ENCODE assay signal across 21 cellular contexts in genomic region chr12:120699553-120699952, GRCh38. TPM values are rescaled to one million over a fixed set of nuclear protein-coding genes. Genes with fewer than 3 reads are reported as not detected.
DNase-seq lines count a peak whose midpoint lies in the region; ATAC-seq and TF ChIP-seq lines count a peak whose summit lies in the region.
"Had no signal": no experiment of that assay in that cellular context is flagged by ENCODE, and none has a peak within 500 bp of the region (broad histone marks: within the 10 kb centered on the region; RNA-seq: fewer than 3 reads in every experiment).

No MANE protein-coding gene starts in this region.

- POLR2A ChIA-PET in HEK293 (lab: Yijun Ruan, JAX) = no interaction called here

- H3K4me3 ChIP-seq in heart right ventricle = no peak overlapping the region
- no peak overlapping the region for H3K4me3 ChIP-seq in HEK293 (ENCODE audit: low read depth, low read length)
- no peak overlapping the region for H3K4me3 ChIP-seq in muscle layer of duodenum (ENCODE audit: low read depth in 1 of 2, low read length in 2 of 2)
- no peak overlapping the region for H3K4me3 ChIP-seq in stomach
- H3K4me3 ChIP-seq: GM23338, SJCRH30 had no signal

- WGBS in heart right ventricle, 2 donors = 93% methylated on average over 7 of the region's 7 CpGs
- 65 to 83% (median 66%) methylated on average over 6 to 7 of the region's 7 CpGs for WGBS in stomach, 5 donors

- H3K9me3 ChIP-seq in heart right ventricle = no peaks in the 10 kb centered on the region
- H3K9me3 ChIP-seq in HEK293 (ENCODE audit: control insufficient read depth, insufficient read depth, low read depth, low read length) = no peaks in the 10 kb centered on the region
- no peaks in the 10 kb centered on the region for H3K9me3 ChIP-seq in muscle layer of duodenum (ENCODE audit: control insufficient read depth in 1 of 2, low read length in 2 of 2)
- H3K9me3 ChIP-seq in stomach = no peaks in the 10 kb centered on the region
- H3K9me3 ChIP-seq: SJCRH30 had no signal

- no peak for TF ChIP-seq EP300 in stomach (IDR thresholded peaks at IDR 0.05)

- ATAC-seq in heart right ventricle (no peak), left cardiac atrium (no peak), GM21737 (IDR thresholded peaks at IDR 0.05; ENCODE audit: unreplicated experiment) (no peak), HG03342 (IDR thresholded peaks at IDR 0.05; ENCODE audit: unreplicated experiment) (no peak)
- ATAC-seq: GM23338 had no signal

- CTCF ChIA-PET in HEK293 (lab: Yijun Ruan, JAX) = interaction anchor here (0.6 to 3.3 kb wide), 4 partner anchors 50 to 272 kb away, joined by 3 to 10 read pairs (median 4); no protein-coding TSS in a partner anchor

- peaks cover 22 to 95% (median 72%) of the 10 kb centered on the region in 9 donors for H3K4me1 ChIP-seq in heart right ventricle
- H3K4me1 ChIP-seq in HEK293 (ENCODE audit: control insufficient read depth, insufficient read depth, low read length) = no peaks in the 10 kb centered on the region
- no peaks in the 10 kb centered on the region for H3K4me1 ChIP-seq in muscle layer of duodenum (ENCODE audit: control insufficient read depth in 1 of 2, insufficient read depth in 2 of 2, low read length in 2 of 2)
- H3K4me1 ChIP-seq in stomach = peaks cover 14 to 41% (median 37%) of the 10 kb centered on the region in 4 donors
- H3K4me1 ChIP-seq: SJCRH30 had no signal

- intact Hi-C loops in heart right ventricle (cut with DNase I) (no loop called here), left cardiac atrium (cut with DNase I) (no loop called here), stomach (cut with DNase I; ENCODE audit: low total_unique reads) (no loop called here)

- peak overlapping the region; percentile 38 to 92 (median 84) for H3K27ac ChIP-seq in heart right ventricle
- H3K27ac ChIP-seq in HEK293 (ENCODE audit: extremely low read depth, low read depth, low read length) = no peak overlapping the region
- peak overlapping the region; percentile 34 for H3K27ac ChIP-seq in muscle layer of duodenum (ENCODE audit: low read length)
- peak overlapping the region in 3 of 5 donors; percentile 21 to 68 (median 44) for H3K27ac ChIP-seq in stomach
- H3K27ac ChIP-seq: SJCRH30 had no signal

- H3K27me3 ChIP-seq in heart right ventricle (no peaks in the 10 kb centered on the region), muscle layer of duodenum (ENCODE audit: low read depth, low read length) (no peaks in the 10 kb centered on the region), stomach (no peaks in the 10 kb centered on the region)
- H3K27me3 ChIP-seq: SJCRH30 had no signal

- H3K36me3 ChIP-seq in heart right ventricle (peaks cover 0 to 91% (median 44%) of the 10 kb centered on the region in 9 donors), HEK293 (ENCODE audit: control insufficient read depth in 2 of 2, insufficient read depth in 1 of 2, low read length in 2 of 2) (peaks cover 42 to 93% of the 10 kb centered on the region in 2 experiments), muscle layer of duodenum (ENCODE audit: control insufficient read depth in 1 of 2, insufficient read depth in 2 of 2, low read length in 2 of 2) (peaks cover 71 to 84% of the 10 kb centered on the region in 2 donors), stomach (peaks cover 34 to 90% (median 88%) of the 10 kb centered on the region in 4 donors)

- DNase-seq in heart right ventricle (no peak), left cardiac atrium (no peak), stomach (no peak), NCI-H1105 (lab: John Stamatoyannopoulos, UW) (no peak)
- DNase-seq: 8988T; DMS79; HCEC 1CT; KG1; NCI-H1105 treated with DMSO at 0.1 percent for 48 hours; NCI-H2029 treated with DMSO at 0.1 percent for 48 hours; NCI-H2171; NCI-H345; NCI-H524; NCI-H774; NK-92 treated with Interleukin-12 subunit alpha and Interleukin-12 subunit beta, amount 100 ng/mL, for 24 hours; SJCRH30 had no signal

- TF ChIP-seq POLR2A in stomach (IDR thresholded peaks at IDR 0.05) = no peak

- TF ChIP-seq CTCF in heart right ventricle (IDR thresholded peaks at IDR 0.05) (no peak), HEK293 (tag by site-specific recombination; IDR thresholded peaks at IDR 0.05) (no peak), stomach (IDR thresholded peaks at IDR 0.05) (no peak)

TF ChIP-seq in HEK293, 187 proteins besides CTCF, POLR2A, EP300 and RAD21:
- TF ChIP-seq YY2 (tag by site-specific recombination; IDR thresholded peaks at IDR 0.05) (no peak), SCRT2 (tag by site-specific recombination; IDR thresholded peaks at IDR 0.05) (peak; percentile 82; the same call in 1 of the 2 replicates), ZNF560 (tag by site-specific recombination; IDR thresholded peaks at IDR 0.05; ENCODE audit: borderline replicate concordance) (no peak), SCRT1 (tag by site-specific recombination; IDR thresholded peaks at IDR 0.05; ENCODE audit: borderline replicate concordance) (peak; percentile 75), ZNF555 (tag by site-specific recombination; conservative IDR thresholded peaks at IDR 0.05) (no peak), HIC1 (tag by site-specific recombination; IDR thresholded peaks at IDR 0.05) (no peak), ZNF449 (tag by site-specific recombination; IDR thresholded peaks at IDR 0.05) (no peak), KLF1 (tag by site-specific recombination; IDR thresholded peaks at IDR 0.05) (no peak), ZBTB8A (tag by site-specific recombination; IDR thresholded peaks at IDR 0.05) (no peak), MZF1 (tag by site-specific recombination; IDR thresholded peaks at IDR 0.05; ENCODE audit: borderline replicate concordance) (no peak)

RNA-seq across cellular contexts. Expression of gene UNC119B, which starts 10.7 kb away (rescaled TPM):
- total RNA-seq in heart right ventricle (10 to 100 TPM in 5 of 10 donors, 1 to 10 TPM in 5; 5.9 to 15.4 (median 9.6) TPM), left cardiac atrium (10 to 100 TPM; 14.2 to 18.2 TPM), stomach (10 to 100 TPM in 4 of 5 donors, 1 to 10 TPM in 1; 8.2 to 26.8 (median 19.7) TPM)
- polyA plus RNA-seq in heart right ventricle (1 to 10 TPM; 5.0 to 9.5 TPM), stomach (10 to 100 TPM in 2 of 3 donors, 1 to 10 TPM in 1; 9.6 to 14.6 (median 12.5) TPM)

RNA-seq across cellular contexts. Expression of gene MLEC, which starts 12.6 kb away (rescaled TPM):
- total RNA-seq in heart right ventricle = 100 to 1,000 TPM in 8 of 10 donors, 10 to 100 TPM in 2; 95.1 to 179 (median 118) TPM
- polyA plus RNA-seq in heart right ventricle = 10 to 100 TPM; 35.3 to 59.2 TPM
- 100 to 1,000 TPM; 166 to 173 TPM for total RNA-seq in left cardiac atrium
- total RNA-seq in stomach = 1,000 to 10,000 TPM in 1 of 5 donors, 10 to 100 TPM in 4; 22.2 to 1,695 (median 86.6) TPM
- 10 to 100 TPM; 15.1 to 28.4 (median 17.1) TPM for polyA plus RNA-seq in stomach

RNA-seq across cellular contexts. Expression of gene ACADS, which starts 26.1 kb away (rescaled TPM):
- total RNA-seq in heart right ventricle (100 to 1,000 TPM in 1 of 10 donors, 10 to 100 TPM in 9; 67.0 to 119 (median 77.9) TPM), left cardiac atrium (10 to 100 TPM; 49.4 to 52.0 TPM), stomach (100 to 1,000 TPM in 2 of 5 donors, 10 to 100 TPM in 3; 16.5 to 313 (median 28.5) TPM)
- polyA plus RNA-seq in heart right ventricle (10 to 100 TPM; 64.4 to 69.0 TPM), stomach (10 to 100 TPM; 31.1 to 60.6 (median 46.3) TPM)

RNA-seq across cellular contexts. Expression of gene CABP1, which starts 59.1 kb away (rescaled TPM):
- 1 to 10 TPM; 1.3 to 8.7 (median 3.0) TPM for total RNA-seq in heart right ventricle
- polyA plus RNA-seq in heart right ventricle = 10 to 100 TPM in 1 of 2 donors, 1 to 10 TPM in 1; 3.3 to 12.0 TPM
- 1 to 10 TPM; 1.5 to 4.6 TPM for total RNA-seq in left cardiac atrium
- 1 to 10 TPM in 2 of 5 donors, not detected in 3; 1.1 to 2.0 TPM for total RNA-seq in stomach
- polyA plus RNA-seq in stomach = 1 to 10 TPM; 1.5 to 2.4 (median 2.0) TPM
